Comparison of ENCODE assay signal across 1 cellular context in the genomic region with DNA sequence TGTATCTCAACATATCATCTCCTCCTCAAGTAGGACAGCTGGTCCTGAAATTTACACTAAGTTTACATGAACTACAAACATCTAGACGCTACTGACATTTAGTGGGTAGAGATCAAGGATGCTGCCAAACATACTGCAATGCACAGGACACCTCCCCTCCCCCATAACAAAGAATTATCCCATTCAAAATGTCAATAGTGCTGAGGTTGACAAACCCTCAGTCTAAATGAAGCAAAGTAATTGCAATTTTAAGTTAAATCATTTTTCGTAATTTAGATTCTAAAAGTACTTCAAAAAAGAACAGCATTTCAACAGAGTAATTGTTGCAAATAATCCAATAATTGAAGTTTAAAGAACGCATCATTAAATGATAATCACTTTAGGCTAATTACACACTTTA.
TF ChIP-seq lines count a peak whose summit lies in the region.

No MANE protein-coding gene starts in this region.

TF ChIP-seq in liver, 16 proteins besides CTCF, POLR2A, EP300 and RAD21 (continued from another document):
- TF ChIP-seq, protein P1, sequence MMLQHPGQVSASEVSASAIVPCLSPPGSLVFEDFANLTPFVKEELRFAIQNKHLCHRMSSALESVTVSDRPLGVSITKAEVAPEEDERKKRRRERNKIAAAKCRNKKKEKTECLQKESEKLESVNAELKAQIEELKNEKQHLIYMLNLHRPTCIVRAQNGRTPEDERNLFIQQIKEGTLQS (IDR thresholded peaks at IDR 0.05), result no peak
- TF ChIP-seq YY1 (IDR thresholded peaks at IDR 0.05), result no peak
- TF ChIP-seq, protein P2, sequence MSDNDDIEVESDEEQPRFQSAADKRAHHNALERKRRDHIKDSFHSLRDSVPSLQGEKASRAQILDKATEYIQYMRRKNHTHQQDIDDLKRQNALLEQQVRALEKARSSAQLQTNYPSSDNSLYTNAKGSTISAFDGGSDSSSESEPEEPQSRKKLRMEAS (IDR thresholded peaks at IDR 0.05), result no peak
- TF ChIP-seq SP1 (IDR thresholded peaks at IDR 0.05), result no peak
